ENCODE assay signal across 8 cellular contexts in the genomic region with DNA sequence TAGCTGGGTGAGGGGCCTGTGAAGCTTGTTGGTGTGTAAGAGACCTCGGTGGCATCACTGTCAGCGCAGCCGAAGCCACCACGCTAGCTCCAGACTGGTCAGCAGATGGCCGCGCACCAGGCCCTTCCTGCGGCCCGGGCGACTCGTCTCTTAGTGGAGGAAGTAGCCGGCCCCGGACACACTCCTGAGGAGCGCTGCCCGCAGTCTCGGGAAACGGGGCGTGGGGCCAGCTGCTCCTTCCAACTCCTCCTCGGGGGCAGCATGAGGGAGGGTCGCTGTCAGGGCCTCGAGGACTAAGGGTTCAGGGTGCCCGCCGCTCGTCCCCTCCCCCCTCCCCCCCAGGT. TPM values are rescaled to one million over a fixed set of nuclear protein-coding genes. Genes with fewer than 3 reads are reported as not detected.
DNase-seq lines count a peak whose midpoint lies in the region; ATAC-seq and TF ChIP-seq lines count a peak whose summit lies in the region.

No MANE protein-coding gene starts in this region.

- ATAC-seq in GM21737 (IDR thresholded peaks at IDR 0.05; ENCODE audit: unreplicated experiment), result peak; percentile 17
- no peak for ATAC-seq in GM18861 (IDR thresholded peaks at IDR 0.05; ENCODE audit: unreplicated experiment)

- no peak overlapping the region for H3K27ac Mint-ChIP-seq in activated naive CD8-positive, alpha-beta T cell treated with anti-CD3 and anti-CD28 coated beads for 36 hours

- no peaks in the 10 kb centered on the region for H4K20me1 ChIP-seq in KMS-11 (ENCODE audit: insufficient read depth)

- H3K4me3 ChIP-seq in KMS-11 (IDR thresholded peaks at IDR 0.05; ENCODE audit: insufficient read depth, low read depth, low read length), result peak overlapping the region; percentile 34
- H3K4me3 ChIP-seq in right atrium auricular region, result peak overlapping the region; percentile 52 to 72
- peak overlapping the region; percentile 59 to 64 for H3K4me3 ChIP-seq in prostate gland

- H3K4me1 Mint-ChIP-seq in activated naive CD8-positive, alpha-beta T cell treated with anti-CD3 and anti-CD28 coated beads for 36 hours, result peaks cover 8% of the 10 kb centered on the region

- H3K4me2 ChIP-seq in KMS-11, result peak overlapping the region; percentile 62

- peaks cover 5% of the 10 kb centered on the region for H3K27me3 Mint-ChIP-seq in activated naive CD8-positive, alpha-beta T cell treated with anti-CD3 and anti-CD28 coated beads for 36 hours

- no peak for TF ChIP-seq POLR2A in prostate gland (IDR thresholded peaks at IDR 0.05)

- TF ChIP-seq CTCF in KMS-11 (conservative IDR thresholded peaks at IDR 0.05; ENCODE audit: low read depth, low read length) (no peak), right atrium auricular region (IDR thresholded peaks at IDR 0.05) (no peak), prostate gland (IDR thresholded peaks at IDR 0.05) (no peak), GM10266 (IDR thresholded peaks at IDR 0.05; ENCODE audit: control insufficient read depth, insufficient read depth, low read depth, missing control alignments) (no peak)

- H3K4me3 Mint-ChIP-seq in activated naive CD8-positive, alpha-beta T cell treated with anti-CD3 and anti-CD28 coated beads for 36 hours, result peak overlapping the region; percentile 88

- under 1% methylated on average over 23 of the region's 23 CpGs for WGBS in prostate gland

- no peaks in the 10 kb centered on the region for H3K36me3 Mint-ChIP-seq in activated naive CD8-positive, alpha-beta T cell treated with anti-CD3 and anti-CD28 coated beads for 36 hours

- no peaks in the 10 kb centered on the region for H3K9me3 Mint-ChIP-seq in activated naive CD8-positive, alpha-beta T cell treated with anti-CD3 and anti-CD28 coated beads for 36 hours

- intact Hi-C loops in prostate gland (cut with DNase I), result no loop called here

- H3K9ac ChIP-seq in KMS-11, result peak overlapping the region; percentile 75

- H2AFZ ChIP-seq in KMS-11 (ENCODE audit: low read depth), result peak overlapping the region; percentile 83

- H3K27ac ChIP-seq in KMS-11 (peak overlapping the region; percentile 37), right atrium auricular region (peak overlapping the region; percentile 68 to 71), prostate gland (peak overlapping the region; percentile 78 to 79)

- H3K36me3 ChIP-seq in KMS-11 (ENCODE audit: insufficient read depth), result no peaks in the 10 kb centered on the region
- no peaks in the 10 kb centered on the region for H3K36me3 ChIP-seq in right atrium auricular region
- no peaks in the 10 kb centered on the region for H3K36me3 ChIP-seq in prostate gland

- H3K9me3 ChIP-seq in right atrium auricular region (no peaks in the 10 kb centered on the region), prostate gland (no peaks in the 10 kb centered on the region)

- H3K27me3 ChIP-seq in KMS-11 (ENCODE audit: insufficient read depth, low read depth) (no peaks in the 10 kb centered on the region), right atrium auricular region (no peaks in the 10 kb centered on the region), prostate gland (replicated peaks; ENCODE audit: insufficient read depth) (no peaks in the 10 kb centered on the region)

- DNase-seq in ELR (ENCODE audit: low read depth), result peak; percentile 74
- DNase-seq in activated naive CD8-positive, alpha-beta T cell treated with anti-CD3 and anti-CD28 coated beads for 36 hours, result no peak
- peak; percentile 68 for DNase-seq in right atrium auricular region (ENCODE audit: low spot score)
- peak; percentile 49 for DNase-seq in prostate gland (ENCODE audit: low spot score)
- DNase-seq in GM10266 (ENCODE audit: extremely low spot score), result no peak

- no peaks in the 10 kb centered on the region for H3K79me2 ChIP-seq in KMS-11 (ENCODE audit: insufficient read depth, low read depth)

- H3K4me1 ChIP-seq in KMS-11 (ENCODE audit: low read depth, poor library complexity, severe bottlenecking) (peaks cover 10% of the 10 kb centered on the region), right atrium auricular region (peaks cover 0 to 15% of the 10 kb centered on the region in 2 donors), prostate gland (replicated peaks) (no peaks in the 10 kb centered on the region)

RNA-seq across cellular contexts. Expression of a gene that starts 20.4 kb away (rescaled TPM):
- 100 to 1,000 TPM; 342 to 363 TPM for total RNA-seq in activated naive CD8-positive, alpha-beta T cell treated with anti-CD3 and anti-CD28 coated beads for 36 hours
- total RNA-seq in right atrium auricular region (100 to 1,000 TPM; 244 to 279 TPM), prostate gland (100 to 1,000 TPM; 400 to 481 TPM)

Comparison
In these comparisons a context has a peak if more than half of its experiments do, and no peak if none do; other contexts are left out.
1. DNase-seq: peak in ELR (single experiment), right atrium auricular region (single experiment) and prostate gland (single experiment); none in activated naive CD8-positive, alpha-beta T cell treated with anti-CD3 and anti-CD28 coated beads for 36 hours (single experiment) and GM10266 (single experiment).
2. Peak in every context shown above with its lines, with median percentiles within 50 percentile points of each other: H3K27ac ChIP-seq and H3K4me3 ChIP-seq.